In the genomic region with DNA sequence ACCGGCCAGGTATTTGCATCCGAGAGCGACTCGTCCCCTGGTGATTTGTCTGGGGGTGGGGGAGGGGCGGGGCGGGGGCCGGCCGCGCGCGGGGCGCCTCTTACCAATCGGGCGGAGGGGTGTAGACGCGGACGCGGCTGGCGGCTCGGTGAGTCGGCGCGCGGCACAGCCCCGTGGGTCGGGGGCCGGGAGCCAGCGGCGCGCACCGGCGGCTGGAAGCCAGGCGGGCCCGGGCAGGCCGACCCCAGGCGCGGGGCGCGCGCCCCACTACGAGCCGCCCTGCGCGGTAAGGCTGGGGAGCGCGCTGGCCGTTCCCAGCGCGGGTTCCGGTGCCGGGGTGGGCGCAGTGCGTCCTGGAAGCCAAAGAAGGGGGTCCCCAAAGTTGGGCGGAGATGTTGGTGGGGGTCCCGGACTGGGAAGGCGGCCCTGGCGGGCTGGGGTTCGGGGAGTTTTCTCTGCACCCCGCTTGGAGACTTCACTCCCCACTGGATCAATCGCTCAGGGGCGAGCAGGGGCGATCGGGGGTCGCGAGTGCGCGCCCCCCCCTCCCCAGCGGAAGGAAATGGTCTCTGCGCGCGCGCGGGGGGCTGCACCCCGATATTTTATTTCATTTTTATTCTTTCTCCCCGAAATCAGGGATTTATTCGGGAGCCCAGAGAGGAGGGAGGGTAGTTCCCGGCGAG, we compare ENCODE assay signal across 1 cellular context.
A peak's percentile ranks its signal among the peaks of the same experiment; 100 is the strongest.
TF ChIP-seq lines count a peak whose summit lies in the region.

A gene with protein sequence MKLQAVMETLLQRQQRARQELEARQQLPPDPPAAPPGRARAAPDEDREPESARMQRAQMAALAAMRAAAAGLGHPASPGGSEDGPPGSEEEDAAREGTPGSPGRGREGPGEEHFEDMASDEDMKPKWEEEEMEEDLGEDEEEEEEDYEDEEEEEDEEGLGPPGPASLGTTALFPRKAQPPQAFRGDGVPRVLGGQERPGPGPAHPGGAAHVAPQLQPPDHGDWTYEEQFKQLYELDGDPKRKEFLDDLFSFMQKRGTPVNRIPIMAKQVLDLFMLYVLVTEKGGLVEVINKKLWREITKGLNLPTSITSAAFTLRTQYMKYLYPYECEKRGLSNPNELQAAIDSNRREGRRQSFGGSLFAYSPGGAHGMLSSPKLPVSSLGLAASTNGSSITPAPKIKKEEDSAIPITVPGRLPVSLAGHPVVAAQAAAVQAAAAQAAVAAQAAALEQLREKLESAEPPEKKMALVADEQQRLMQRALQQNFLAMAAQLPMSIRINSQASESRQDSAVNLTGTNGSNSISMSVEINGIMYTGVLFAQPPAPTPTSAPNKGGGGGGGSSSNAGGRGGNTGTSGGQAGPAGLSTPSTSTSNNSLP (plus strand): TSS at position 124 of the 683 bp plus-strand sequence. CDS start 3,494 bp downstream, outside the sequence.

TF ChIP-seq in K562, 482 proteins besides CTCF, POLR2A, EP300 and RAD21 (continued from another document and continues in another):
- TF ChIP-seq, protein P1, sequence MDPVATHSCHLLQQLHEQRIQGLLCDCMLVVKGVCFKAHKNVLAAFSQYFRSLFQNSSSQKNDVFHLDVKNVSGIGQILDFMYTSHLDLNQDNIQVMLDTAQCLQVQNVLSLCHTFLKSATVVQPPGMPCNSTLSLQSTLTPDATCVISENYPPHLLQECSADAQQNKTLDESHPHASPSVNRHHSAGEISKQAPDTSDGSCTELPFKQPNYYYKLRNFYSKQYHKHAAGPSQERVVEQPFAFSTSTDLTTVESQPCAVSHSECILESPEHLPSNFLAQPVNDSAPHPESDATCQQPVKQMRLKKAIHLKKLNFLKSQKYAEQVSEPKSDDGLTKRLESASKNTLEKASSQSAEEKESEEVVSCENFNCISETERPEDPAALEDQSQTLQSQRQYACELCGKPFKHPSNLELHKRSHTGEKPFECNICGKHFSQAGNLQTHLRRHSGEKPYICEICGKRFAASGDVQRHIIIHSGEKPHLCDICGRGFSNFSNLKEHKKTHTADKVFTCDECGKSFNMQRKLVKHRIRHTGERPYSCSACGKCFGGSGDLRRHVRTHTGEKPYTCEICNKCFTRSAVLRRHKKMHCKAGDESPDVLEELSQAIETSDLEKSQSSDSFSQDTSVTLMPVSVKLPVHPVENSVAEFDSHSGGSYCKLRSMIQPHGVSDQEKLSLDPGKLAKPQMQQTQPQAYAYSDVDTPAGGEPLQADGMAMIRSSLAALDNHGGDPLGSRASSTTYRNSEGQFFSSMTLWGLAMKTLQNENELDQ (CRISPR knock-in tag; IDR thresholded peaks at IDR 0.05; ENCODE audit: borderline replicate concordance) = no peak
- no peak for TF ChIP-seq PYGO2 (tag; IDR thresholded peaks at IDR 0.05)
- TF ChIP-seq CHD1 (IDR thresholded peaks at IDR 0.05; ENCODE audit: low read length) = peak; percentile 46
- peak; percentile 23; the same call in 1 of the 2 replicates for TF ChIP-seq RB1 (IDR thresholded peaks at IDR 0.05; ENCODE audit: low read depth)
- peak; percentile 65 for TF ChIP-seq SAP30 (IDR thresholded peaks at IDR 0.05; ENCODE audit: borderline replicate concordance, insufficient read depth, low read depth, low read length, poor library complexity, severe bottlenecking)
- TF ChIP-seq, protein P2, sequence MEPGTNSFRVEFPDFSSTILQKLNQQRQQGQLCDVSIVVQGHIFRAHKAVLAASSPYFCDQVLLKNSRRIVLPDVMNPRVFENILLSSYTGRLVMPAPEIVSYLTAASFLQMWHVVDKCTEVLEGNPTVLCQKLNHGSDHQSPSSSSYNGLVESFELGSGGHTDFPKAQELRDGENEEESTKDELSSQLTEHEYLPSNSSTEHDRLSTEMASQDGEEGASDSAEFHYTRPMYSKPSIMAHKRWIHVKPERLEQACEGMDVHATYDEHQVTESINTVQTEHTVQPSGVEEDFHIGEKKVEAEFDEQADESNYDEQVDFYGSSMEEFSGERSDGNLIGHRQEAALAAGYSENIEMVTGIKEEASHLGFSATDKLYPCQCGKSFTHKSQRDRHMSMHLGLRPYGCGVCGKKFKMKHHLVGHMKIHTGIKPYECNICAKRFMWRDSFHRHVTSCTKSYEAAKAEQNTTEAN (CRISPR knock-in tag; IDR thresholded peaks at IDR 0.05) = no peak
- TF ChIP-seq ZNF121 (CRISPR knock-in tag; conservative IDR thresholded peaks at IDR 0.05) = peak; percentile 96
- peak in 1 of 3 experiments; percentile 38 for TF ChIP-seq YY1 (IDR thresholded peaks at IDR 0.05; ENCODE audit: borderline replicate concordance in 1 of 3, control insufficient read depth in 1 of 3, extremely low read depth in 1 of 3, insufficient read depth in 3 of 3, insufficient read length in 1 of 3, insufficient replicate concordance in 2 of 3, low read depth in 1 of 3, low read length in 2 of 3)
- peak; percentile 42 for TF ChIP-seq TAF1 (IDR thresholded peaks at IDR 0.05; ENCODE audit: control insufficient read depth, extremely low read depth, insufficient read depth, low read length, severe bottlenecking)
- TF ChIP-seq, protein P3, sequence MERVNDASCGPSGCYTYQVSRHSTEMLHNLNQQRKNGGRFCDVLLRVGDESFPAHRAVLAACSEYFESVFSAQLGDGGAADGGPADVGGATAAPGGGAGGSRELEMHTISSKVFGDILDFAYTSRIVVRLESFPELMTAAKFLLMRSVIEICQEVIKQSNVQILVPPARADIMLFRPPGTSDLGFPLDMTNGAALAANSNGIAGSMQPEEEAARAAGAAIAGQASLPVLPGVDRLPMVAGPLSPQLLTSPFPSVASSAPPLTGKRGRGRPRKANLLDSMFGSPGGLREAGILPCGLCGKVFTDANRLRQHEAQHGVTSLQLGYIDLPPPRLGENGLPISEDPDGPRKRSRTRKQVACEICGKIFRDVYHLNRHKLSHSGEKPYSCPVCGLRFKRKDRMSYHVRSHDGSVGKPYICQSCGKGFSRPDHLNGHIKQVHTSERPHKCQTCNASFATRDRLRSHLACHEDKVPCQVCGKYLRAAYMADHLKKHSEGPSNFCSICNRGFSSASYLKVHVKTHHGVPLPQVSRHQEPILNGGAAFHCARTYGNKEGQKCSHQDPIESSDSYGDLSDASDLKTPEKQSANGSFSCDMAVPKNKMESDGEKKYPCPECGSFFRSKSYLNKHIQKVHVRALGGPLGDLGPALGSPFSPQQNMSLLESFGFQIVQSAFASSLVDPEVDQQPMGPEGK (CRISPR knock-in tag; IDR thresholded peaks at IDR 0.05; ENCODE audit: borderline replicate concordance) = no peak
- TF ChIP-seq, protein P4, sequence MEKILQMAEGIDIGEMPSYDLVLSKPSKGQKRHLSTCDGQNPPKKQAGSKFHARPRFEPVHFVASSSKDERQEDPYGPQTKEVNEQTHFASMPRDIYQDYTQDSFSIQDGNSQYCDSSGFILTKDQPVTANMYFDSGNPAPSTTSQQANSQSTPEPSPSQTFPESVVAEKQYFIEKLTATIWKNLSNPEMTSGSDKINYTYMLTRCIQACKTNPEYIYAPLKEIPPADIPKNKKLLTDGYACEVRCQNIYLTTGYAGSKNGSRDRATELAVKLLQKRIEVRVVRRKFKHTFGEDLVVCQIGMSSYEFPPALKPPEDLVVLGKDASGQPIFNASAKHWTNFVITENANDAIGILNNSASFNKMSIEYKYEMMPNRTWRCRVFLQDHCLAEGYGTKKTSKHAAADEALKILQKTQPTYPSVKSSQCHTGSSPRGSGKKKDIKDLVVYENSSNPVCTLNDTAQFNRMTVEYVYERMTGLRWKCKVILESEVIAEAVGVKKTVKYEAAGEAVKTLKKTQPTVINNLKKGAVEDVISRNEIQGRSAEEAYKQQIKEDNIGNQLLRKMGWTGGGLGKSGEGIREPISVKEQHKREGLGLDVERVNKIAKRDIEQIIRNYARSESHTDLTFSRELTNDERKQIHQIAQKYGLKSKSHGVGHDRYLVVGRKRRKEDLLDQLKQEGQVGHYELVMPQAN (IDR thresholded peaks at IDR 0.05; ENCODE audit: borderline replicate concordance) = no peak
- TF ChIP-seq OTX1 (CRISPR knock-in tag; IDR thresholded peaks at IDR 0.05) = no peak
- TF ChIP-seq POLR2G (IDR thresholded peaks at IDR 0.05; ENCODE audit: low read depth, low read length) = peak; percentile 56
- no peak for TF ChIP-seq TRIM28 (IDR thresholded peaks at IDR 0.05)
- TF ChIP-seq ERF (CRISPR knock-in tag; IDR thresholded peaks at IDR 0.05) = 0 out of 2 replicates have a peak, but pooled peaks have one; percentile 68
- no peak for TF ChIP-seq ZBTB17 (CRISPR knock-in tag; IDR thresholded peaks at IDR 0.05)
- TF ChIP-seq NRF1 (conservative IDR thresholded peaks at IDR 0.05 in 1 of 2, IDR thresholded peaks at IDR 0.05 in 1 of 2) = peak; percentile 18 to 26; a peak in 1 of 4 replicates
- TF ChIP-seq ZFP30 (CRISPR knock-in tag; IDR thresholded peaks at IDR 0.05; ENCODE audit: borderline replicate concordance) = no peak
- TF ChIP-seq, protein P5, sequence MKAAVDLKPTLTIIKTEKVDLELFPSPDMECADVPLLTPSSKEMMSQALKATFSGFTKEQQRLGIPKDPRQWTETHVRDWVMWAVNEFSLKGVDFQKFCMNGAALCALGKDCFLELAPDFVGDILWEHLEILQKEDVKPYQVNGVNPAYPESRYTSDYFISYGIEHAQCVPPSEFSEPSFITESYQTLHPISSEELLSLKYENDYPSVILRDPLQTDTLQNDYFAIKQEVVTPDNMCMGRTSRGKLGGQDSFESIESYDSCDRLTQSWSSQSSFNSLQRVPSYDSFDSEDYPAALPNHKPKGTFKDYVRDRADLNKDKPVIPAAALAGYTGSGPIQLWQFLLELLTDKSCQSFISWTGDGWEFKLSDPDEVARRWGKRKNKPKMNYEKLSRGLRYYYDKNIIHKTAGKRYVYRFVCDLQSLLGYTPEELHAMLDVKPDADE (conservative IDR thresholded peaks at IDR 0.05; ENCODE audit: control insufficient read depth, low read depth, low read length) = 0 out of 2 replicates have a peak, but pooled peaks have one; percentile 41
- TF ChIP-seq ARID2 (IDR thresholded peaks at IDR 0.05) = no peak
- 0 out of 2 replicates have a peak, but pooled peaks have one; percentile 15 for TF ChIP-seq CREB1 (IDR thresholded peaks at IDR 0.05)
- no peak for TF ChIP-seq CREB1 (CRISPR knock-in tag; IDR thresholded peaks at IDR 0.05)
- no peak for TF ChIP-seq FOS (IDR thresholded peaks at IDR 0.05; ENCODE audit: extremely low read depth, insufficient read length)
- TF ChIP-seq, protein P6, sequence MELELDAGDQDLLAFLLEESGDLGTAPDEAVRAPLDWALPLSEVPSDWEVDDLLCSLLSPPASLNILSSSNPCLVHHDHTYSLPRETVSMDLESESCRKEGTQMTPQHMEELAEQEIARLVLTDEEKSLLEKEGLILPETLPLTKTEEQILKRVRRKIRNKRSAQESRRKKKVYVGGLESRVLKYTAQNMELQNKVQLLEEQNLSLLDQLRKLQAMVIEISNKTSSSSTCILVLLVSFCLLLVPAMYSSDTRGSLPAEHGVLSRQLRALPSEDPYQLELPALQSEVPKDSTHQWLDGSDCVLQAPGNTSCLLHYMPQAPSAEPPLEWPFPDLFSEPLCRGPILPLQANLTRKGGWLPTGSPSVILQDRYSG (tag; conservative IDR thresholded peaks at IDR 0.05; ENCODE audit: low read depth) = no peak
- no peak for TF ChIP-seq ZKSCAN8 (CRISPR knock-in tag; IDR thresholded peaks at IDR 0.05)
- TF ChIP-seq, protein P7, sequence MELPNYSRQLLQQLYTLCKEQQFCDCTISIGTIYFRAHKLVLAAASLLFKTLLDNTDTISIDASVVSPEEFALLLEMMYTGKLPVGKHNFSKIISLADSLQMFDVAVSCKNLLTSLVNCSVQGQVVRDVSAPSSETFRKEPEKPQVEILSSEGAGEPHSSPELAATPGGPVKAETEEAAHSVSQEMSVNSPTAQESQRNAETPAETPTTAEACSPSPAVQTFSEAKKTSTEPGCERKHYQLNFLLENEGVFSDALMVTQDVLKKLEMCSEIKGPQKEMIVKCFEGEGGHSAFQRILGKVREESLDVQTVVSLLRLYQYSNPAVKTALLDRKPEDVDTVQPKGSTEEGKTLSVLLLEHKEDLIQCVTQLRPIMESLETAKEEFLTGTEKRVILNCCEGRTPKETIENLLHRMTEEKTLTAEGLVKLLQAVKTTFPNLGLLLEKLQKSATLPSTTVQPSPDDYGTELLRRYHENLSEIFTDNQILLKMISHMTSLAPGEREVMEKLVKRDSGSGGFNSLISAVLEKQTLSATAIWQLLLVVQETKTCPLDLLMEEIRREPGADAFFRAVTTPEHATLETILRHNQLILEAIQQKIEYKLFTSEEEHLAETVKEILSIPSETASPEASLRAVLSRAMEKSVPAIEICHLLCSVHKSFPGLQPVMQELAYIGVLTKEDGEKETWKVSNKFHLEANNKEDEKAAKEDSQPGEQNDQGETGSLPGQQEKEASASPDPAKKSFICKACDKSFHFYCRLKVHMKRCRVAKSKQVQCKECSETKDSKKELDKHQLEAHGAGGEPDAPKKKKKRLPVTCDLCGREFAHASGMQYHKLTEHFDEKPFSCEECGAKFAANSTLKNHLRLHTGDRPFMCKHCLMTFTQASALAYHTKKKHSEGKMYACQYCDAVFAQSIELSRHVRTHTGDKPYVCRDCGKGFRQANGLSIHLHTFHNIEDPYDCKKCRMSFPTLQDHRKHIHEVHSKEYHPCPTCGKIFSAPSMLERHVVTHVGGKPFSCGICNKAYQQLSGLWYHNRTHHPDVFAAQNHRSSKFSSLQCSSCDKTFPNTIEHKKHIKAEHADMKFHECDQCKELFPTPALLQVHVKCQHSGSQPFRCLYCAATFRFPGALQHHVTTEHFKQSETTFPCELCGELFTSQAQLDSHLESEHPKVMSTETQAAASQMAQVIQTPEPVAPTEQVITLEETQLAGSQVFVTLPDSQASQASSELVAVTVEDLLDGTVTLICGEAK (IDR thresholded peaks at IDR 0.05) = 0 out of 2 replicates have a peak, but pooled peaks have one; percentile 19
- TF ChIP-seq, protein P7 (CRISPR knock-in tag; IDR thresholded peaks at IDR 0.05) = no peak
- peak; percentile 78; the same call in 1 of the 2 replicates for TF ChIP-seq GATAD2B (IDR thresholded peaks at IDR 0.05; ENCODE audit: borderline replicate concordance)
